ENCODE assay signal across 8 cellular contexts in genomic region chr2:101152195-101153076, GRCh38. TPM values are rescaled to one million over a fixed set of nuclear protein-coding genes. Genes with fewer than 3 reads are reported as not detected.
DNase-seq lines count a peak whose midpoint lies in the region; ATAC-seq, FAIRE-seq and TF ChIP-seq lines count a peak whose summit lies in the region.

No MANE protein-coding gene starts in this region.

- no peaks in the 10 kb centered on the region for H3K36me3 Mint-ChIP-seq in activated T-cell treated with anti-CD3 and anti-CD28 coated beads, Interleukin-2, amount 50 U/mL, for 24 hours (ENCODE audit: low read depth)
- H3K36me3 Mint-ChIP-seq in nephron (ENCODE audit: low read depth) = no peaks in the 10 kb centered on the region

- no peak for FAIRE-seq in frontal cortex (lab: Jason Lieb, UNC)

- peaks cover 25% of the 10 kb centered on the region for H3K4me1 Mint-ChIP-seq in activated T-cell treated with anti-CD3 and anti-CD28 coated beads, Interleukin-2, amount 50 U/mL, for 24 hours (ENCODE audit: low read depth)
- H3K4me1 Mint-ChIP-seq in nephron = peaks cover 64% of the 10 kb centered on the region

- peak overlapping the region; percentile 74 for H3K4me3 Mint-ChIP-seq in activated T-cell treated with anti-CD3 and anti-CD28 coated beads, Interleukin-2, amount 50 U/mL, for 24 hours
- H3K4me3 Mint-ChIP-seq in nephron = peak overlapping the region; percentile 74 to 79 (median 76)

- H3K27me3 Mint-ChIP-seq in activated T-cell treated with anti-CD3 and anti-CD28 coated beads, Interleukin-2, amount 50 U/mL, for 24 hours = peaks cover 30% of the 10 kb centered on the region
- no peaks in the 10 kb centered on the region for H3K27me3 Mint-ChIP-seq in nephron (ENCODE audit: low read depth)

- peak; percentile 49 to 66 (median 59) for TF ChIP-seq CTCF in nephron (IDR thresholded peaks at IDR 0.05; ENCODE audit: unreplicated experiment in 3 of 3)

- H3K9me3 Mint-ChIP-seq in activated T-cell treated with anti-CD3 and anti-CD28 coated beads, Interleukin-2, amount 50 U/mL, for 24 hours = no peaks in the 10 kb centered on the region
- H3K9me3 Mint-ChIP-seq in nephron = no peaks in the 10 kb centered on the region

- peak; percentile 90 for ATAC-seq in GM18517 (IDR thresholded peaks at IDR 0.05; ENCODE audit: unreplicated experiment)
- peak; percentile 60 for ATAC-seq in HG03066 (IDR thresholded peaks at IDR 0.05; ENCODE audit: low read depth, unreplicated experiment)

- H3K27ac Mint-ChIP-seq in activated T-cell treated with anti-CD3 and anti-CD28 coated beads, Interleukin-2, amount 50 U/mL, for 24 hours = no peak overlapping the region
- peak overlapping the region; percentile 81 to 86 (median 81) for H3K27ac Mint-ChIP-seq in nephron

- DNase-seq in C1 segment of cervical spinal cord (lab: John Stamatoyannopoulos, UW) = peak in 10 of 14 donors; percentile 14 to 66 (median 42)
- peak; percentile 9 for DNase-seq in NCI-H226
- peak; percentile 39 for DNase-seq in activated T-cell treated with anti-CD3 and anti-CD28 coated beads, Interleukin-2, amount 50 U/mL, for 24 hours
- peak; percentile 66 for DNase-seq in frontal cortex (ENCODE audit: low spot score in 2 of 2)
- DNase-seq in D341Med (ENCODE audit: low spot score) = no peak

RNA-seq across cellular contexts. Expression of gene TBC1D8, which starts 1.3 kb away (rescaled TPM):
- total RNA-seq in frontal cortex = 6.1 TPM
